In genomic region chr2:128302011-128302743, GRCh38 we compare ENCODE assay signal across 10 cellular contexts. TPM values are rescaled to one million over a fixed set of nuclear protein-coding genes. Genes with fewer than 3 reads are reported as not detected.
DNase-seq lines count a peak whose midpoint lies in the region; ATAC-seq, FAIRE-seq and TF ChIP-seq lines count a peak whose summit lies in the region.
"Had no signal": no experiment of that assay in that cellular context is flagged by ENCODE, and none has a peak within 500 bp of the region (broad histone marks: within the 10 kb centered on the region; RNA-seq: fewer than 3 reads in every experiment).

No MANE protein-coding gene starts in this region.

- no peak overlapping the region for H3K4me3 ChIP-seq in MG63
- H3K4me3 ChIP-seq in right lobe of liver, result no peak overlapping the region
- no peak overlapping the region for H3K4me3 ChIP-seq in thoracic aorta

- H3K36me3 ChIP-seq in MG63 (no peaks in the 10 kb centered on the region), right lobe of liver (no peaks in the 10 kb centered on the region), thoracic aorta (no peaks in the 10 kb centered on the region)

- CTCF ChIA-PET in MCF 10A (lab: Yijun Ruan, JAX), result interaction anchor here (0.8 to 1.4 kb wide), 4 partner anchors 11 to 239 kb away, joined by 3 to 4 read pairs (median 3); no protein-coding TSS in a partner anchor

- intact Hi-C loops in MCF 10A (cut with micrococcal nuclease) (loop anchor here (10.0 kb wide), 1 partner anchor 237 kb away; no protein-coding TSS in a partner anchor), right lobe of liver (cut with DNase I) (no loop called here)

- no peaks in the 10 kb centered on the region for H3K9me3 ChIP-seq in MG63
- H3K9me3 ChIP-seq in right lobe of liver, result no peaks in the 10 kb centered on the region
- H3K9me3 ChIP-seq in thoracic aorta, result no peaks in the 10 kb centered on the region

- H3K27me3 Mint-ChIP-seq in MCF 10A (ENCODE audit: insufficient read depth, unreplicated experiment), result no peaks in the 10 kb centered on the region

- no peak for TF ChIP-seq CTCF in MCF 10A (IDR thresholded peaks at IDR 0.05; ENCODE audit: unreplicated experiment)
- no peak for TF ChIP-seq CTCF in right lobe of liver (IDR thresholded peaks at IDR 0.05)
- no peak for TF ChIP-seq CTCF in thoracic aorta (IDR thresholded peaks at IDR 0.05)

- H3K4me1 ChIP-seq in right lobe of liver (peaks cover 4 to 43% (median 18%) of the 10 kb centered on the region in 4 donors), thoracic aorta (ENCODE audit: control insufficient read depth in 1 of 2, low read depth in 2 of 2) (peaks cover 21 to 41% of the 10 kb centered on the region in 2 donors)

- no peaks in the 10 kb centered on the region for H3K36me3 Mint-ChIP-seq in MCF 10A (ENCODE audit: insufficient read depth, unreplicated experiment)

- DNase-seq in MG63 (peak; percentile 35), MCF 10A (ENCODE audit: unreplicated experiment) (peak; percentile 67), right lobe of liver (peak in 2 of 3 donors; percentile 39 to 50), thoracic aorta (ENCODE audit: low spot score) (no peak), GM12891 (ENCODE audit: insufficient read length, low spot score) (no peak), NCI-H748 (lab: John Stamatoyannopoulos, UW; ENCODE audit: unreplicated experiment) (no peak)
- DNase-seq: activated CD4-positive, alpha-beta T cell treated with anti-CD3 and anti-CD28 coated beads, Interleukin-2, amount 50 U/mL, for 4 hours; NCI-H2171 treated with DMSO at 0.1 percent for 48 hours had no signal

- no peaks in the 10 kb centered on the region for H3K9me3 Mint-ChIP-seq in MCF 10A (ENCODE audit: unreplicated experiment)
- H3K9me3 Mint-ChIP-seq: activated T-helper 2 cell treated with anti-CD3 and anti-CD28 coated beads, Interferon-gamma antibody, Interleukin-2, Interleukin-4, amounts not matched to agents 10 μg/mL and 5 μg/mL and 100 μg/mL, durations not matched to agents 14 hours and 24 hours and 36 hours had no signal

- H3K4me1 Mint-ChIP-seq in MCF 10A (ENCODE audit: insufficient read depth, unreplicated experiment), result peaks cover 51% of the 10 kb centered on the region

- TF ChIP-seq POLR2A in right lobe of liver (IDR thresholded peaks at IDR 0.05), result no peak
- no peak for TF ChIP-seq POLR2A in GM12891 (IDR thresholded peaks at IDR 0.05; ENCODE audit: low read depth, low read length)

- H3K4me3 Mint-ChIP-seq in MCF 10A (ENCODE audit: unreplicated experiment), result no peak overlapping the region

- WGBS in right lobe of liver (ENCODE audit: insufficient coverage, low coverage, low lambda C conversion rate, missing lambda C conversion rate), result 100% methylated on average over 1 of the region's 8 CpGs

- no peak for FAIRE-seq in GM12891 (lab: Jason Lieb, UNC)

- H3K27ac ChIP-seq in right lobe of liver (no peak overlapping the region), thoracic aorta (peak overlapping the region; percentile 55 to 62)

- ATAC-seq in right lobe of liver (peak in 1 of 4 donors; percentile 4), thoracic aorta (ENCODE audit: insufficient number of reproducible peaks, low FRiP score, low read depth) (no peak), GM18867 (IDR thresholded peaks at IDR 0.05; ENCODE audit: unreplicated experiment) (no peak)

- BruUV-seq in MCF 10A (replicated peaks; lab: Mats Ljungman, UMichigan), result no TSS peak

- H3K27ac Mint-ChIP-seq in MCF 10A (ENCODE audit: low read depth, unreplicated experiment), result no peak overlapping the region
- H3K27ac Mint-ChIP-seq: activated T-helper 2 cell treated with anti-CD3 and anti-CD28 coated beads, Interferon-gamma antibody, Interleukin-2, Interleukin-4, amounts not matched to agents 10 μg/mL and 5 μg/mL and 100 μg/mL, durations not matched to agents 14 hours and 24 hours and 36 hours had no signal

- POLR2A ChIA-PET in MCF 10A (lab: Yijun Ruan, JAX), result no interaction called here

- H3K27me3 ChIP-seq in MG63 (no peaks in the 10 kb centered on the region), right lobe of liver (no peaks in the 10 kb centered on the region), thoracic aorta (replicated peaks; ENCODE audit: insufficient read depth) (no peaks in the 10 kb centered on the region)

TF ChIP-seq in GM12891, 5 proteins besides CTCF, POLR2A, EP300 and RAD21:
- TF ChIP-seq PAX5 (IDR thresholded peaks at IDR 0.05; ENCODE audit: insufficient read depth, low read length, severe bottlenecking), result no peak
- no peak for TF ChIP-seq SPI1 (IDR thresholded peaks at IDR 0.05; ENCODE audit: low read depth, low read length)
- TF ChIP-seq POU2F2 (IDR thresholded peaks at IDR 0.05; ENCODE audit: low read depth, low read length), result no peak
- TF ChIP-seq POLR2AphosphoS5 (IDR thresholded peaks at IDR 0.05; ENCODE audit: low read depth, low read length), result no peak
- TF ChIP-seq TAF1 (IDR thresholded peaks at IDR 0.05; ENCODE audit: low read depth, low read length), result no peak
TF ChIP-seq in GM12891: peak in this region for 0.

RNA-seq across cellular contexts. Expression of gene HS6ST1, which starts 16.5 kb away (rescaled TPM):
- 16.9 and 32.5 TPM in 2 replicates for total RNA-seq in MG63 (2014; rRNA removed; shearing (Covaris generic); ENCODE audit: low replicate concordance)
- total RNA-seq in MCF 10A (2022), result 9.6 and 11.4 TPM in 2 replicates
- total RNA-seq in right lobe of liver, result 10 to 100 TPM; 18.0 to 53.5 (median 31.0) TPM
- total RNA-seq in thoracic aorta, result 10 to 100 TPM; 21.8 to 32.4 TPM
- 2.6 TPM for polyA plus RNA-seq in GM12891 (2012; ENCODE audit: low read depth, missing spikeins)

Comparison
In these comparisons a context has a peak if more than half of its experiments do, and no peak if none do; other contexts are left out.
1. DNase-seq: peak in MG63 (single experiment), MCF 10A (single experiment) and right lobe of liver (2 of 3); none in thoracic aorta (single experiment), GM12891 (single experiment) and NCI-H748 (single experiment).
2. H3K27ac ChIP-seq: peak in thoracic aorta (2 of 2); none in right lobe of liver (0 of 3).